19 cellular contexts compared by ENCODE assay signal in the genomic region with DNA sequence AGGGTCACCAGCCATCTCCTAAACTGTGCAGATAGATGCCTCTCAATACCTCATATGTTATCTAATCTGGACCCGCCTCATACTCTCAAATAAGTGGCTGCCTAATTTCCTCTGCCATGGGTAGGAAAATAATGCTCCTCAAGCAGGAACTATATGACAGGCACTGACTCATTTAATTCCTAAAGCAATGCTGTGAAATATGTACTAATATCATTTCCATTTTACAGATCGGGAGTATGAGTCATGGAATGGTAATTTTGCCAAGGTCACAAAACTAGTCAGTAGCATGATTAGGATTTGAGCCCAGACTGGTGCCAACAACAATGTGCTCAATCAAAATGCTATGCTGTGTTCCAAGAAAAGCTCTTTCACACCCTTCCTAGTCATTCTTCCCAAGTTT. TPM values are rescaled to one million over a fixed set of nuclear protein-coding genes. Genes with fewer than 3 reads are reported as not detected.
DNase-seq lines count a peak whose midpoint lies in the region; ATAC-seq, FAIRE-seq and TF ChIP-seq lines count a peak whose summit lies in the region.
"Had no signal": no experiment of that assay in that cellular context is flagged by ENCODE, and none has a peak within 500 bp of the region (broad histone marks: within the 10 kb centered on the region; RNA-seq: fewer than 3 reads in every experiment).

No MANE protein-coding gene starts in this region.

- H3K4me3 ChIP-seq in MG63: no peak overlapping the region
- H3K4me3 ChIP-seq in choroid plexus epithelial cell (ENCODE audit: low read depth, low read length): no peak overlapping the region
- H3K4me3 ChIP-seq: cardiac muscle cell, lung, SK-N-MC had no signal

- no peak overlapping the region for H3K4me3 Mint-ChIP-seq in CD14-positive monocyte
- H3K4me3 Mint-ChIP-seq: activated naive CD4-positive, alpha-beta T cell treated with anti-CD3 and anti-CD28 coated beads, Interleukin-2, amount 50 U/mL, for 24 hours; effector memory CD8-positive, alpha-beta T cell had no signal

- no peak for FAIRE-seq in RCC 7860 (lab: Jason Lieb, UNC)
- FAIRE-seq: G401.6 had no signal

- intact Hi-C loops in CD14-positive monocyte (cut with micrococcal nuclease): no loop called here

- peaks cover 0 to 3% (median 0%) of the 10 kb centered on the region in 7 donors for H3K9me3 Mint-ChIP-seq in CD14-positive monocyte
- H3K9me3 Mint-ChIP-seq: activated naive CD4-positive, alpha-beta T cell treated with anti-CD3 and anti-CD28 coated beads, Interleukin-2, amount 50 U/mL, for 24 hours; effector memory CD8-positive, alpha-beta T cell had no signal

- ATAC-seq in HG03520 (IDR thresholded peaks at IDR 0.05; ENCODE audit: unreplicated experiment) (no peak), HG03469 (IDR thresholded peaks at IDR 0.05; ENCODE audit: unreplicated experiment) (no peak)
- ATAC-seq: effector memory CD8-positive, alpha-beta T cell had no signal

- no peaks in the 10 kb centered on the region for H3K36me3 Mint-ChIP-seq in CD14-positive monocyte
- H3K36me3 Mint-ChIP-seq: activated naive CD4-positive, alpha-beta T cell treated with anti-CD3 and anti-CD28 coated beads, Interleukin-2, amount 50 U/mL, for 24 hours had no signal

- H3K27me3 ChIP-seq in MG63: no peaks in the 10 kb centered on the region

- no peaks in the 10 kb centered on the region for H3K36me3 ChIP-seq in MG63
- H3K36me3 ChIP-seq: cardiac muscle cell had no signal

- peaks cover 2 to 7% (median 2%) of the 10 kb centered on the region in 3 donors for H3K27me3 Mint-ChIP-seq in CD14-positive monocyte (ENCODE audit: low read depth in 3 of 3)
- H3K27me3 Mint-ChIP-seq: effector memory CD8-positive, alpha-beta T cell had no signal

- TF ChIP-seq CTCF in CD14-positive monocyte (IDR thresholded peaks at IDR 0.05) (no peak), choroid plexus epithelial cell (conservative IDR thresholded peaks at IDR 0.05; ENCODE audit: low read depth, low read length) (no peak)

- H3K27ac Mint-ChIP-seq in CD14-positive monocyte: peak overlapping the region in 4 of 7 donors; percentile 10 to 66 (median 53)
- H3K27ac Mint-ChIP-seq: effector memory CD8-positive, alpha-beta T cell had no signal

- no peak for DNase-seq in CD14-positive monocyte (ENCODE audit: low spot score)
- DNase-seq in MG63: peak; percentile 44
- peak; percentile 10 for DNase-seq in choroid plexus epithelial cell (ENCODE audit: low read depth)
- DNase-seq in iris pigment epithelial cell (ENCODE audit: low read depth): peak; percentile 51
- no peak for DNase-seq in RCC 7860 (ENCODE audit: low spot score)
- no peak for DNase-seq in NCI-H2227 (lab: John Stamatoyannopoulos, UW; ENCODE audit: unreplicated experiment)
- DNase-seq: effector memory CD8-positive, alpha-beta T cell; GOT3; NCI-H1930; NCI-H524 treated with DMSO at 0.1 percent for 48 hours; T1000 had no signal

- peaks cover 18% of the 10 kb centered on the region for H3K4me1 Mint-ChIP-seq in CD14-positive monocyte

- no peaks in the 10 kb centered on the region for H3K9me3 ChIP-seq in MG63

RNA-seq across cellular contexts. Expression of a gene that starts 3.0 kb away (rescaled TPM):
- polyA plus RNA-seq in CD14-positive monocyte: 10 to 100 TPM; 18.5 to 22.5 TPM
- 10.7 and 28.2 TPM in 2 replicates for total RNA-seq in MG63 (2014; rRNA removed; shearing (Covaris generic); ENCODE audit: low replicate concordance)

RNA-seq across cellular contexts. Expression of a gene that starts 51.7 kb away (rescaled TPM):
- polyA plus RNA-seq in CD14-positive monocyte: not detected
- not detected in 2 replicates for total RNA-seq in MG63 (2014; rRNA removed; shearing (Covaris generic); ENCODE audit: low replicate concordance)
- total RNA-seq: cardiac muscle cell, lung had no signal
- polyA plus RNA-seq: cardiac muscle cell, neural cell had no signal

Comparison
In these comparisons a context has a peak if more than half of its experiments do, and no peak if none do; other contexts are left out.
1. DNase-seq: peak in MG63 (single experiment), choroid plexus epithelial cell (single experiment) and iris pigment epithelial cell (single experiment); none in CD14-positive monocyte (single experiment), RCC 7860 (single experiment) and NCI-H2227 (single experiment).